Comparison of ENCODE assay signal across 1 cellular context in genomic region chr14:87994974-87995373, GRCh38.
TF ChIP-seq lines count a peak whose summit lies in the region.

No MANE protein-coding gene starts in this region.

TF ChIP-seq in WTC11, 78 proteins besides CTCF, POLR2A, EP300 and RAD21 (continued from another document):
- TF ChIP-seq IRF1 (CRISPR knock-in tag; IDR thresholded peaks at IDR 0.05) (no peak), ATF1 (CRISPR knock-in tag; IDR thresholded peaks at IDR 0.05) (no peak), TP53 (CRISPR knock-in tag; IDR thresholded peaks at IDR 0.05) (no peak), NFATC4 (CRISPR knock-in tag; IDR thresholded peaks at IDR 0.05) (no peak), SP1 (CRISPR knock-in tag; conservative IDR thresholded peaks at IDR 0.05) (no peak), ZNF671 (CRISPR knock-in tag; IDR thresholded peaks at IDR 0.05) (no peak), CREB1 (CRISPR knock-in tag; IDR thresholded peaks at IDR 0.05) (no peak), ZNF138 (CRISPR knock-in tag; conservative IDR thresholded peaks at IDR 0.05) (no peak)
TF ChIP-seq in WTC11: peak in this region for 0.
